In genomic region chr6:138609801-138610430, GRCh38 we compare ENCODE assay signal across 1 cellular context.
TF ChIP-seq lines count a peak whose summit lies in the region.

No MANE protein-coding gene starts in this region.

TF ChIP-seq in HepG2, 621 proteins besides CTCF, POLR2A, EP300 and RAD21 (continued from another document and continues in another):
- no peak for TF ChIP-seq ZNF407 (CRISPR knock-in tag; IDR thresholded peaks at IDR 0.05; ENCODE audit: not compliant biosample characterization)
- TF ChIP-seq HDAC6 (IDR thresholded peaks at IDR 0.05; ENCODE audit: low read depth, low read length): no peak
- TF ChIP-seq NFKBIZ (CRISPR knock-in tag; IDR thresholded peaks at IDR 0.05): no peak
- TF ChIP-seq ZMYM4 (CRISPR knock-in tag; IDR thresholded peaks at IDR 0.05): 0 out of 2 replicates have a peak, but pooled peaks have one; percentile 44
- TF ChIP-seq HOXA5 (CRISPR knock-in tag; IDR thresholded peaks at IDR 0.05): no peak
- peak; percentile 51; the same call in 1 of the 2 replicates for TF ChIP-seq CBFB (CRISPR knock-in tag; IDR thresholded peaks at IDR 0.05)
- no peak for TF ChIP-seq KAT2B (IDR thresholded peaks at IDR 0.05; ENCODE audit: borderline replicate concordance, low read depth, low read length)
- no peak for TF ChIP-seq ZFP36L2 (CRISPR knock-in tag; IDR thresholded peaks at IDR 0.05)
- peak; percentile 75 for TF ChIP-seq ZNF18 (CRISPR knock-in tag; IDR thresholded peaks at IDR 0.05; ENCODE audit: insufficient replicate concordance)
- no peak for TF ChIP-seq THAP11 (CRISPR knock-in tag; IDR thresholded peaks at IDR 0.05)
- TF ChIP-seq ZNF142 (CRISPR knock-in tag; IDR thresholded peaks at IDR 0.05): no peak
- TF ChIP-seq HNF4A (CRISPR knock-in tag; IDR thresholded peaks at IDR 0.05): peak; percentile 59
- no peak for TF ChIP-seq PPARG (CRISPR knock-in tag; conservative IDR thresholded peaks at IDR 0.05)
- TF ChIP-seq SNAPC5 (CRISPR knock-in tag; IDR thresholded peaks at IDR 0.05; ENCODE audit: borderline replicate concordance): no peak
- TF ChIP-seq HMGXB3 (CRISPR knock-in tag; IDR thresholded peaks at IDR 0.05; ENCODE audit: borderline replicate concordance): no peak
- TF ChIP-seq SMARCC2 (IDR thresholded peaks at IDR 0.05): no peak
- TF ChIP-seq PBX2 (CRISPR knock-in tag; IDR thresholded peaks at IDR 0.05): no peak
- TF ChIP-seq DZIP1 (CRISPR knock-in tag; IDR thresholded peaks at IDR 0.05): no peak
- TF ChIP-seq RELA (CRISPR knock-in tag; IDR thresholded peaks at IDR 0.05): no peak
- TF ChIP-seq ZNF34 (CRISPR knock-in tag; IDR thresholded peaks at IDR 0.05; ENCODE audit: borderline replicate concordance): no peak
- TF ChIP-seq MED8 (CRISPR knock-in tag; IDR thresholded peaks at IDR 0.05; ENCODE audit: insufficient replicate concordance): no peak
- TF ChIP-seq ZFY (CRISPR knock-in tag; IDR thresholded peaks at IDR 0.05): no peak
- no peak for TF ChIP-seq ZNF121 (CRISPR knock-in tag; IDR thresholded peaks at IDR 0.05)
- no peak for TF ChIP-seq ARHGAP35 (CRISPR knock-in tag; IDR thresholded peaks at IDR 0.05; ENCODE audit: borderline replicate concordance)
- no peak for TF ChIP-seq ARNTL (CRISPR knock-in tag; IDR thresholded peaks at IDR 0.05)
- no peak for TF ChIP-seq ZBTB37 (CRISPR knock-in tag; IDR thresholded peaks at IDR 0.05)
- TF ChIP-seq POLR2AphosphoS2 (IDR thresholded peaks at IDR 0.05; ENCODE audit: low read depth, low read length): no peak
- no peak for TF ChIP-seq ZNF782 (CRISPR knock-in tag; IDR thresholded peaks at IDR 0.05; ENCODE audit: borderline replicate concordance)
